Comparison of ENCODE assay signal across 18 cellular contexts in the genomic region with DNA sequence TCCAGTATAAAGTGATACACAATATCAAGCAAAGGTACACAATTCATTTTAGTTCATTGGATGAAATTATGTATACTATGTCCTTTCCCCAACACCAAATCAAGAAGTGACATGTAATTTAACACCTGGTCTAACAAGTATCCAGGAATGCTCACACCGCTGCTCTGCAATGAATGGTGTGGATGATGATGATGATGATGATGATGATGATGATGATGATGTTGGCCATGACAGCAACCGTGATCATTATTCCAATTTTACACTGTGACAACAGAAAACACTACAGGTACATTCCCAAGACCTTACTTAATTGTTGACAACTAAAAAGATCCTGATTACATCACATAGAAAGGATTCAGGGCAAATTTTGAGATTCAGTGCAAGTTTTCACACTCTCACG.
DNase-seq lines count a peak whose midpoint lies in the region; ATAC-seq, FAIRE-seq and TF ChIP-seq lines count a peak whose summit lies in the region.
"Had no signal": no experiment of that assay in that cellular context is flagged by ENCODE, and none has a peak within 500 bp of the region (broad histone marks: within the 10 kb centered on the region; RNA-seq: fewer than 3 reads in every experiment).

No MANE protein-coding gene starts in this region.

- no peak for TF ChIP-seq RAD21 in HepG2 (CRISPR knock-in tag; IDR thresholded peaks at IDR 0.05)

- no peaks in the 10 kb centered on the region for H3K9me3 ChIP-seq in HepG2 (ENCODE audit: low read length)
- H3K9me3 ChIP-seq in right lobe of liver, result no peaks in the 10 kb centered on the region
- no peaks in the 10 kb centered on the region for H3K9me3 ChIP-seq in HEK293 (ENCODE audit: control insufficient read depth, insufficient read depth, low read depth, low read length)
- no peaks in the 10 kb centered on the region for H3K9me3 ChIP-seq in hepatocyte (ENCODE audit: low read depth)
- H3K9me3 ChIP-seq: A549; BLaER1 treated with 17β-estradiol and CSF1 and Interleukin-3, amounts not matched to agents 10 nM and 100 nM had no signal

- H3K4me2 ChIP-seq in HepG2 (ENCODE audit: low read depth, low read length), result no peak overlapping the region
- H3K4me2 ChIP-seq in hepatocyte, result no peak overlapping the region
- H3K4me2 ChIP-seq: A549; BLaER1 treated with 17β-estradiol and CSF1 and Interleukin-3, amounts not matched to agents 10 nM and 100 nM had no signal

- BruUV-seq in HepG2 (replicated peaks; lab: Mats Ljungman, UMichigan), result no TSS peak

- no peak for TF ChIP-seq CTCF in HepG2 (CRISPR knock-in tag; IDR thresholded peaks at IDR 0.05)
- TF ChIP-seq CTCF in right lobe of liver (IDR thresholded peaks at IDR 0.05), result no peak
- TF ChIP-seq CTCF in HEK293 (tag by site-specific recombination; IDR thresholded peaks at IDR 0.05), result no peak
- no peak for TF ChIP-seq CTCF in hepatocyte (IDR thresholded peaks at IDR 0.05; ENCODE audit: poor library complexity)

- TF ChIP-seq POLR2A in HepG2 (IDR thresholded peaks at IDR 0.05; ENCODE audit: insufficient read depth in 1 of 2, low read depth in 2 of 2, low read length in 2 of 2) (no peak), right lobe of liver (IDR thresholded peaks at IDR 0.05) (no peak)

- H3K4me3 ChIP-seq in HepG2 (replicated peaks in 1 of 3; ENCODE audit: insufficient read depth in 1 of 3, low read depth in 2 of 3, low read length in 3 of 3) (no peak overlapping the region), right lobe of liver (no peak overlapping the region), HEK293 (ENCODE audit: low read depth, low read length) (no peak overlapping the region), hepatocyte (no peak overlapping the region)
- H3K4me3 ChIP-seq: A549; BLaER1 treated with 17β-estradiol and CSF1 and Interleukin-3, amounts not matched to agents 10 nM and 100 nM had no signal

- 55% methylated on average over 3 of the region's 3 CpGs for WGBS in HepG2 (ENCODE audit: low lambda C conversion rate)
- WGBS in right lobe of liver (ENCODE audit: insufficient coverage, low coverage, low lambda C conversion rate, missing lambda C conversion rate), result 29% methylated on average over 3 of the region's 3 CpGs
- WGBS in hepatocyte (ENCODE audit: low lambda C conversion rate, missing lambda C conversion rate), result 35% methylated on average over 3 of the region's 3 CpGs

- intact Hi-C loops in HepG2 (cut with micrococcal nuclease; ENCODE audit: unreplicated experiment), result no loop called here
- intact Hi-C loops in right lobe of liver (cut with DNase I), result no loop called here

- H2AFZ ChIP-seq in HepG2 (ENCODE audit: low read length), result no peak overlapping the region
- no peak overlapping the region for H2AFZ ChIP-seq in hepatocyte

- TF ChIP-seq EP300 in HepG2 (IDR thresholded peaks at IDR 0.05; ENCODE audit: low read depth in 2 of 2, low read length in 2 of 2) (no peak), HepG2 (CRISPR knock-in tag; IDR thresholded peaks at IDR 0.05; ENCODE audit: borderline replicate concordance) (no peak)

- no peaks in the 10 kb centered on the region for H3K36me3 ChIP-seq in HepG2 (replicated peaks in 1 of 2; ENCODE audit: control insufficient read depth in 1 of 2, insufficient read depth in 2 of 2, low read length in 2 of 2)
- H3K36me3 ChIP-seq in right lobe of liver, result no peaks in the 10 kb centered on the region
- H3K36me3 ChIP-seq in HEK293 (ENCODE audit: control insufficient read depth in 2 of 2, insufficient read depth in 1 of 2, low read length in 2 of 2), result no peaks in the 10 kb centered on the region
- H3K36me3 ChIP-seq in hepatocyte (replicated peaks; ENCODE audit: insufficient read depth, low read depth), result no peaks in the 10 kb centered on the region
- H3K36me3 ChIP-seq: BLaER1 treated with 17β-estradiol and CSF1 and Interleukin-3, amounts not matched to agents 10 nM and 100 nM had no signal

- H3K9me2 ChIP-seq in hepatocyte (replicated peaks; ENCODE audit: insufficient read depth), result no peaks in the 10 kb centered on the region

- H3K79me2 ChIP-seq in HepG2 (ENCODE audit: insufficient read depth, low read length) (no peaks in the 10 kb centered on the region), hepatocyte (no peaks in the 10 kb centered on the region)

- DNase-seq in HepG2 (ENCODE audit: low spot score), result no peak
- DNase-seq in right lobe of liver, result no peak
- DNase-seq in hepatocyte (ENCODE audit: low spot score), result no peak
- DNase-seq: AML-193; CD4-positive, alpha-beta T cell; CD8-positive, alpha-beta T cell; DMS79 treated with DMSO at 0.1 percent for 48 hours; GF-D8 had no signal

- POLR2A ChIA-PET in HepG2 (lab: Yijun Ruan, JAX) (no interaction called here), HEK293 (lab: Yijun Ruan, JAX) (no interaction called here)

- ATAC-seq in HepG2, result no peak
- ATAC-seq in right lobe of liver, result no peak
- ATAC-seq in GM19455 (IDR thresholded peaks at IDR 0.05; ENCODE audit: unreplicated experiment), result no peak
- ATAC-seq in HG03565 (IDR thresholded peaks at IDR 0.05; ENCODE audit: unreplicated experiment), result no peak
- ATAC-seq: A549; CD8-positive, alpha-beta T cell had no signal

- no peak for FAIRE-seq in HepG2 (lab: Jason Lieb, UNC)
- FAIRE-seq: A549, G401.6, GM12891, GM19239 had no signal

- peaks cover 21% of the 10 kb centered on the region for H3K4me1 ChIP-seq in HepG2 (ENCODE audit: insufficient read depth, low read length)
- H3K4me1 ChIP-seq in right lobe of liver, result no peaks in the 10 kb centered on the region
- no peaks in the 10 kb centered on the region for H3K4me1 ChIP-seq in HEK293 (ENCODE audit: control insufficient read depth, insufficient read depth, low read length)
- H3K4me1 ChIP-seq in hepatocyte (ENCODE audit: insufficient read depth), result peaks cover 10% of the 10 kb centered on the region
- H3K4me1 ChIP-seq: A549; BLaER1 treated with 17β-estradiol and CSF1 and Interleukin-3, amounts not matched to agents 10 nM and 100 nM had no signal

- in situ Hi-C loops in HepG2 (cut with HindIII; ENCODE audit: extremely low pct_ligation_motif_present, low pct_unique_long_range_greater_than_20kb), result no loop called here

- H4K20me1 ChIP-seq in HepG2 (ENCODE audit: insufficient read depth, low read length), result no peaks in the 10 kb centered on the region
- no peaks in the 10 kb centered on the region for H4K20me1 ChIP-seq in hepatocyte (ENCODE audit: insufficient read depth, poor library complexity, severe bottlenecking)
- H4K20me1 ChIP-seq: BLaER1 treated with 17β-estradiol and CSF1 and Interleukin-3, amounts not matched to agents 10 nM and 100 nM had no signal

- CTCF ChIA-PET in HepG2 (lab: Yijun Ruan, JAX; ENCODE audit: low intra/inter-chr PET ratio, low total read pairs), result no interaction called here
- CTCF ChIA-PET in HEK293 (lab: Yijun Ruan, JAX), result interaction anchor here (0.6 kb wide), 2 partner anchors 239 to 684 kb away, joined by 3 to 4 read pairs; no protein-coding TSS in a partner anchor

- no peak overlapping the region for H3K9ac ChIP-seq in HepG2 (ENCODE audit: insufficient read depth, low read depth, low read length)
- H3K9ac ChIP-seq: BLaER1 treated with 17β-estradiol and CSF1 and Interleukin-3, amounts not matched to agents 10 nM and 100 nM had no signal

- H3K27ac ChIP-seq in HepG2 (ENCODE audit: extremely low read length, insufficient read depth, low read length) (no peak overlapping the region), right lobe of liver (no peak overlapping the region), HEK293 (ENCODE audit: extremely low read depth, low read depth, low read length) (no peak overlapping the region), hepatocyte (peak overlapping the region; percentile 3)
- H3K27ac ChIP-seq: 22Rv1; A549; BLaER1 treated with 17β-estradiol and CSF1 and Interleukin-3, amounts not matched to agents 10 nM and 100 nM; C4-2B had no signal

- no peaks in the 10 kb centered on the region for H3K27me3 ChIP-seq in HepG2 (ENCODE audit: control insufficient read depth in 1 of 2, insufficient read depth in 2 of 2, low read length in 2 of 2)
- no peaks in the 10 kb centered on the region for H3K27me3 ChIP-seq in right lobe of liver
- no peaks in the 10 kb centered on the region for H3K27me3 ChIP-seq in hepatocyte
- H3K27me3 ChIP-seq: BLaER1 treated with 17β-estradiol and CSF1 and Interleukin-3, amounts not matched to agents 10 nM and 100 nM had no signal

TF ChIP-seq in HepG2, 621 proteins besides CTCF, POLR2A, EP300 and RAD21:
- TF ChIP-seq, protein P1, sequence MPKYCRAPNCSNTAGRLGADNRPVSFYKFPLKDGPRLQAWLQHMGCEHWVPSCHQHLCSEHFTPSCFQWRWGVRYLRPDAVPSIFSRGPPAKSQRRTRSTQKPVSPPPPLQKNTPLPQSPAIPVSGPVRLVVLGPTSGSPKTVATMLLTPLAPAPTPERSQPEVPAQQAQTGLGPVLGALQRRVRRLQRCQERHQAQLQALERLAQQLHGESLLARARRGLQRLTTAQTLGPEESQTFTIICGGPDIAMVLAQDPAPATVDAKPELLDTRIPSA (CRISPR knock-in tag; IDR thresholded peaks at IDR 0.05; ENCODE audit: borderline replicate concordance), result no peak
- TF ChIP-seq MIER3 (CRISPR knock-in tag; IDR thresholded peaks at IDR 0.05; ENCODE audit: borderline replicate concordance) (no peak), CREB1 (IDR thresholded peaks at IDR 0.05) (peak; percentile 87), CREB1 (CRISPR knock-in tag; IDR thresholded peaks at IDR 0.05) (no peak)

TF ChIP-seq in HEK293, 187 proteins besides CTCF, POLR2A, EP300 and RAD21 (continues in another document):
- TF ChIP-seq, protein P2, sequence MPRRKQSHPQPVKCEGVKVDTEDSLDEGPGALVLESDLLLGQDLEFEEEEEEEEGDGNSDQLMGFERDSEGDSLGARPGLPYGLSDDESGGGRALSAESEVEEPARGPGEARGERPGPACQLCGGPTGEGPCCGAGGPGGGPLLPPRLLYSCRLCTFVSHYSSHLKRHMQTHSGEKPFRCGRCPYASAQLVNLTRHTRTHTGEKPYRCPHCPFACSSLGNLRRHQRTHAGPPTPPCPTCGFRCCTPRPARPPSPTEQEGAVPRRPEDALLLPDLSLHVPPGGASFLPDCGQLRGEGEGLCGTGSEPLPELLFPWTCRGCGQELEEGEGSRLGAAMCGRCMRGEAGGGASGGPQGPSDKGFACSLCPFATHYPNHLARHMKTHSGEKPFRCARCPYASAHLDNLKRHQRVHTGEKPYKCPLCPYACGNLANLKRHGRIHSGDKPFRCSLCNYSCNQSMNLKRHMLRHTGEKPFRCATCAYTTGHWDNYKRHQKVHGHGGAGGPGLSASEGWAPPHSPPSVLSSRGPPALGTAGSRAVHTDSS (tag by site-specific recombination; IDR thresholded peaks at IDR 0.05), result peak; percentile 84
